In genomic region chr1:29237906-29238600, GRCh38 we compare ENCODE assay signal across 8 cellular contexts. TPM values are rescaled to one million over a fixed set of nuclear protein-coding genes. Genes with fewer than 3 reads are reported as not detected.
DNase-seq lines count a peak whose midpoint lies in the region; ATAC-seq, FAIRE-seq and TF ChIP-seq lines count a peak whose summit lies in the region.

No MANE protein-coding gene starts in this region.

- CTCF ChIA-PET in CD4-positive, alpha-beta memory T cell (lab: Charles Lee; ENCODE audit: partially characterized antibody) = no interaction called here

- peaks cover 42 to 43% of the 10 kb centered on the region in 2 donors for H3K27me3 Mint-ChIP-seq in CD4-positive, alpha-beta memory T cell

- H3K27ac Mint-ChIP-seq in CD4-positive, alpha-beta memory T cell = peak overlapping the region in 1 of 7 donors; percentile 51

- intact Hi-C loops in CD4-positive, alpha-beta memory T cell (cut with micrococcal nuclease) = loop anchor here (5.0 kb wide), 1 partner anchor 994 kb away; no protein-coding TSS in a partner anchor
- intact Hi-C loops in stomach (cut with DNase I; ENCODE audit: low total_unique reads) = loop anchor here (10.0 kb wide), 1 partner anchor 1467 kb away; no protein-coding TSS in a partner anchor

- peak overlapping the region; percentile 72 to 87 (median 80) for H3K4me3 Mint-ChIP-seq in CD4-positive, alpha-beta memory T cell

- no peak overlapping the region for H3K27ac ChIP-seq in CD4-positive, alpha-beta memory T cell (ENCODE audit: low read depth, low read length)
- peak overlapping the region; percentile 36 to 80 (median 71) for H3K27ac ChIP-seq in stomach

- peaks cover 19% of the 10 kb centered on the region for H3K27me3 ChIP-seq in CD4-positive, alpha-beta memory T cell (ENCODE audit: insufficient read depth, low read length)
- no peaks in the 10 kb centered on the region for H3K27me3 ChIP-seq in bronchial epithelial cell (ENCODE audit: control insufficient read depth, insufficient read depth, low read length)
- peaks cover 0 to 38% (median 7%) of the 10 kb centered on the region in 3 donors for H3K27me3 ChIP-seq in stomach

- TF ChIP-seq CTCF in LNCaP clone FGC (IDR thresholded peaks at IDR 0.05; ENCODE audit: control insufficient read depth, extremely low read depth, insufficient read depth) (no peak), bronchial epithelial cell (IDR thresholded peaks at IDR 0.05; ENCODE audit: insufficient read depth, low read length, severe bottlenecking) (no peak), stomach (IDR thresholded peaks at IDR 0.05) (no peak)

- H3K4me1 ChIP-seq in CD4-positive, alpha-beta memory T cell (ENCODE audit: insufficient read depth, low read length) = peaks cover 14% of the 10 kb centered on the region
- peaks cover 13 to 36% (median 29%) of the 10 kb centered on the region in 4 donors for H3K4me1 ChIP-seq in stomach

- 1 to 9% (median 1%) methylated on average over 17 to 84 of the region's 84 CpGs for WGBS in stomach, 5 donors

- ATAC-seq in GM19324 (IDR thresholded peaks at IDR 0.05; ENCODE audit: low FRiP score, unreplicated experiment) = no peak
- no peak for ATAC-seq in GM18498 (IDR thresholded peaks at IDR 0.05; ENCODE audit: unreplicated experiment)

- no peaks in the 10 kb centered on the region for H3K9me3 ChIP-seq in CD4-positive, alpha-beta memory T cell (ENCODE audit: control insufficient read depth in 1 of 2, low read length in 2 of 2)
- no peaks in the 10 kb centered on the region for H3K9me3 ChIP-seq in stomach

- no peak for FAIRE-seq in bronchial epithelial cell (lab: Jason Lieb, UNC)

- no peaks in the 10 kb centered on the region for H3K36me3 ChIP-seq in CD4-positive, alpha-beta memory T cell (ENCODE audit: insufficient read depth, low read length)
- H3K36me3 ChIP-seq in bronchial epithelial cell (ENCODE audit: control insufficient read depth, insufficient read depth, low read length) (no peaks in the 10 kb centered on the region), stomach (no peaks in the 10 kb centered on the region)

- DNase-seq in CD4-positive, alpha-beta memory T cell = peak in 3 of 5 donors; percentile 7 to 19 (median 14)
- no peak for DNase-seq in LNCaP clone FGC (ENCODE audit: low read depth)
- peak; percentile 16 for DNase-seq in bronchial epithelial cell (ENCODE audit: low read depth)
- peak; percentile 72 for DNase-seq in left kidney (ENCODE audit: low read depth, low spot score)
- DNase-seq in stomach = peak; percentile 44
- no peak for DNase-seq in GDM1 (lab: John Stamatoyannopoulos, UW)

- no peak overlapping the region for H3K4me3 ChIP-seq in CD4-positive, alpha-beta memory T cell (ENCODE audit: low read length in 2 of 2)
- H3K4me3 ChIP-seq in LNCaP clone FGC (ENCODE audit: low read depth, low read length) = peak overlapping the region; percentile 39
- peak overlapping the region; percentile 75 for H3K4me3 ChIP-seq in bronchial epithelial cell (ENCODE audit: low read depth, low read length)
- H3K4me3 ChIP-seq in stomach = peak overlapping the region; percentile 67 to 78 (median 72)

- peaks cover 0 to 3% (median 0%) of the 10 kb centered on the region in 8 donors for H3K9me3 Mint-ChIP-seq in CD4-positive, alpha-beta memory T cell

- TF ChIP-seq EP300 in stomach (IDR thresholded peaks at IDR 0.05) = no peak

- TF ChIP-seq POLR2A in stomach (IDR thresholded peaks at IDR 0.05) = no peak

- POLR2A ChIA-PET in CD4-positive, alpha-beta memory T cell (lab: Charles Lee; ENCODE audit: partially characterized antibody) = no interaction called here

- H3K4me1 Mint-ChIP-seq in CD4-positive, alpha-beta memory T cell = peaks cover 15 to 32% (median 16%) of the 10 kb centered on the region in 4 donors

- H3K36me3 Mint-ChIP-seq in CD4-positive, alpha-beta memory T cell = no peaks in the 10 kb centered on the region

RNA-seq across cellular contexts. Expression of gene PTPRU, which starts 1.7 kb away (rescaled TPM):
- under 1 TPM in 1 of 2 experiments, not detected in 1; 0.38 TPM for total RNA-seq in CD4-positive, alpha-beta memory T cell
- polyA plus RNA-seq in CD4-positive, alpha-beta memory T cell = not detected
- total RNA-seq in bronchial epithelial cell (40.8 and 53.2 TPM in 2 replicates), stomach (10 to 100 TPM in 2 of 5 donors, 1 to 10 TPM in 2, under 1 TPM in 1; 0.29 to 17.5 (median 8.0) TPM)
- 1 to 10 TPM; 4.9 to 5.4 (median 5.2) TPM for polyA plus RNA-seq in stomach

RNA-seq across cellular contexts. Expression of gene MECR, which starts 7.3 kb away (rescaled TPM):
- 10 to 100 TPM; 15.8 to 17.1 TPM for total RNA-seq in CD4-positive, alpha-beta memory T cell
- polyA plus RNA-seq in CD4-positive, alpha-beta memory T cell = 10 to 100 TPM; 12.0 to 12.6 TPM
- total RNA-seq in bronchial epithelial cell = 28.2 TPM in 2 replicates
- total RNA-seq in stomach = 10 to 100 TPM in 4 of 5 donors, 1 to 10 TPM in 1; 8.9 to 47.8 (median 17.4) TPM
- 10 to 100 TPM; 16.0 to 20.1 (median 18.2) TPM for polyA plus RNA-seq in stomach

RNA-seq across cellular contexts. Expression of gene SRSF4, which starts 56.4 kb away (rescaled TPM):
- 10 to 100 TPM; 83.3 to 86.8 TPM for total RNA-seq in CD4-positive, alpha-beta memory T cell
- 100 to 1,000 TPM in 1 of 2 donors, 10 to 100 TPM in 1; 60.2 to 104 TPM for polyA plus RNA-seq in CD4-positive, alpha-beta memory T cell
- total RNA-seq in bronchial epithelial cell (34.5 and 40.1 TPM in 2 replicates), stomach (100 to 1,000 TPM in 1 of 5 donors, 10 to 100 TPM in 4; 25.1 to 328 (median 65.8) TPM)
- polyA plus RNA-seq in stomach = 10 to 100 TPM; 38.9 to 56.5 (median 49.6) TPM

Comparison
In these comparisons a context has a peak if more than half of its experiments do, and no peak if none do; other contexts are left out.
1. DNase-seq: peak in CD4-positive, alpha-beta memory T cell (3 of 5), bronchial epithelial cell (single experiment), left kidney (single experiment) and stomach (single experiment); none in LNCaP clone FGC (single experiment) and GDM1 (single experiment).
2. H3K4me3 ChIP-seq: peak in LNCaP clone FGC (single experiment), bronchial epithelial cell (single experiment) and stomach (4 of 4); none in CD4-positive, alpha-beta memory T cell (0 of 2).